ENCODE assay signal across 1 cellular context in the genomic region with DNA sequence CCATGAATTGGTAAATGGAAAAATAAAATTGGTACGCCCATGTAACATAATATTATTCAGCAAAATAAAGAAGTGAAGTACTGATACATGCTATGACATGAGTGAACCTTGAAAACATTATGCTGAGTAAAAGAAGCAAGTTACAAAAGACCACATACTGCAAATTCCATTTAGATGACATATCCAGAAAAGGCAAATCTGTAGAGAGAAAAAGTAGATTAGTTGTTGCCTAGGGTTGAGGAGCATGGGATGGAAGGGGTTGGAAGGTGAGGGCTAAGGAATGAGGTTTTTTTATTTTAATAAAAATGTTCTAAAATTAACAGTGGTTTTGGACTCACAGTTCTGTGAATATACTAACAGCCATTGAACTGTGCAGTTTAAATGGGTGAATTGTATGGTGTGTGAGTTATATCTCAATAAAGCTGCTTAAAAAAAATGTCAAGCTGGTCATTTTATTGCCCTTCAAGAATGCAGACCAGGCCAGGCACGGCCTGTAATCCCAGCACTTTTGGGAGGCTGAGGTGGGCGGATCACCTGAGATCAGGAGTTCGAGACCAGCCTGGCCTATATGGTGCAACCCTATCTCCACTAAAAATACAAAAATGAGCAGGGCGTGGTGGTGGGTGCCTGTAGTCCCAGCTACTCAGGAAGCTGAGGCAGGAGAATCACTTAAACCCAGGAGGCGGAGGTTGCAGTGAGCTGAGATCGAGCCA.
TF ChIP-seq lines count a peak whose summit lies in the region.

No MANE protein-coding gene starts in this region.

TF ChIP-seq in K562, 482 proteins besides CTCF, POLR2A, EP300 and RAD21:
- TF ChIP-seq CLOCK (CRISPR knock-in tag; IDR thresholded peaks at IDR 0.05; ENCODE audit: borderline replicate concordance) (no peak), ELF2 (CRISPR knock-in tag; IDR thresholded peaks at IDR 0.05) (no peak), ZNF217 (CRISPR knock-in tag; IDR thresholded peaks at IDR 0.05) (no peak), LARP7 (IDR thresholded peaks at IDR 0.05) (no peak), HDAC2 (IDR thresholded peaks at IDR 0.05) (no peak), ZBTB40 (IDR thresholded peaks at IDR 0.05) (no peak), ZBTB40 (CRISPR knock-in tag; IDR thresholded peaks at IDR 0.05) (no peak), DEAF1 (CRISPR knock-in tag; IDR thresholded peaks at IDR 0.05) (no peak)
